ENCODE assay signal across 16 cellular contexts in the genomic region with DNA sequence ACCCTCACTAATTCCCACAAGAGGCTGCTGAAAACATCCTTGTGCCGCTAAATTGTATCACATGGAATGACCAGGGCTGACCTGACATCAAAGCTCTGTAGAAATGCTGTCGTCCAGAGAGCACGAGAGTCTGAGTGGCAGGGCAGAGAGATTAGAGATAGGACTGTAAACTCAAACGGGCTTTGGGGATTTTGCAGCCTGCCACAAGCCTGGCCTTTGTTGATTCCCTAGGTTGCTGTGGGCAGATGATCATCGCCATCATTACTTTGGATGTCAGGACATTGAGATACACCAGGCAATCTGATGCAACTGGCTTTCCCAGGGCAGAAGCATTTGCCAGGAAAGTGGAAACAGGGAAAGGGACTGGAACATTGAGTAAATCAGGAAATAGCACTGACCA.
DNase-seq lines count a peak whose midpoint lies in the region; ATAC-seq and TF ChIP-seq lines count a peak whose summit lies in the region.
"Had no signal": no experiment of that assay in that cellular context is flagged by ENCODE, and none has a peak within 500 bp of the region (broad histone marks: within the 10 kb centered on the region; RNA-seq: fewer than 3 reads in every experiment).

No MANE protein-coding gene starts in this region.

- peaks cover 52% of the 10 kb centered on the region for H3K27me3 ChIP-seq in cardiac muscle cell
- H3K27me3 ChIP-seq in right atrium auricular region: no peaks in the 10 kb centered on the region
- H3K27me3 ChIP-seq in stomach: no peaks in the 10 kb centered on the region
- H3K27me3 ChIP-seq: uterus had no signal

- H3K36me3 Mint-ChIP-seq in activated T-helper 17 cell treated with anti-CD3 and anti-CD28 coated beads, Interleukin-2, amount 50 U/mL, for 72 hours (ENCODE audit: low read depth): peaks cover 66% of the 10 kb centered on the region
- H3K36me3 Mint-ChIP-seq: brain had no signal

- peaks cover 61% of the 10 kb centered on the region for H3K4me1 Mint-ChIP-seq in activated T-helper 17 cell treated with anti-CD3 and anti-CD28 coated beads, Interleukin-2, amount 50 U/mL, for 72 hours
- H3K4me1 Mint-ChIP-seq: brain had no signal

- H3K9me3 Mint-ChIP-seq in activated T-helper 17 cell treated with anti-CD3 and anti-CD28 coated beads, Interleukin-2, amount 50 U/mL, for 72 hours: peaks cover 7% of the 10 kb centered on the region
- H3K9me3 Mint-ChIP-seq: brain had no signal

- TF ChIP-seq EP300 in stomach (IDR thresholded peaks at IDR 0.05): no peak

- no peak for ATAC-seq in activated T-helper 17 cell treated with anti-CD3 and anti-CD28 coated beads, Interleukin-2, amount 50 U/mL, for 72 hours (replicated peaks)

- peak overlapping the region; percentile 85 for H3K27ac Mint-ChIP-seq in activated T-helper 17 cell treated with anti-CD3 and anti-CD28 coated beads, Interleukin-2, amount 50 U/mL, for 72 hours
- H3K27ac Mint-ChIP-seq: brain had no signal

- H3K4me1 ChIP-seq in cardiac muscle cell (ENCODE audit: low read depth) (peaks cover 24% of the 10 kb centered on the region), right atrium auricular region (peaks cover 0 to 57% of the 10 kb centered on the region in 2 donors), stomach (peaks cover 15 to 55% (median 28%) of the 10 kb centered on the region in 4 donors)
- H3K4me1 ChIP-seq: uterus had no signal

- H3K9me3 ChIP-seq in cardiac muscle cell (ENCODE audit: low read depth) (no peaks in the 10 kb centered on the region), right atrium auricular region (no peaks in the 10 kb centered on the region), stomach (no peaks in the 10 kb centered on the region)
- H3K9me3 ChIP-seq: uterus had no signal

- no peaks in the 10 kb centered on the region for H3K27me3 Mint-ChIP-seq in activated T-helper 17 cell treated with anti-CD3 and anti-CD28 coated beads, Interleukin-2, amount 50 U/mL, for 72 hours

- no peak overlapping the region for H3K4me3 Mint-ChIP-seq in activated T-helper 17 cell treated with anti-CD3 and anti-CD28 coated beads, Interleukin-2, amount 50 U/mL, for 72 hours
- H3K4me3 Mint-ChIP-seq: brain had no signal

- DNase-seq in cardiac muscle cell (ENCODE audit: low read depth in 1 of 2, low spot score in 1 of 2): peak; percentile 57 to 93
- no peak for DNase-seq in right atrium auricular region (ENCODE audit: low spot score)
- DNase-seq in islet precursor cell: peak; percentile 83
- no peak for DNase-seq in stomach
- no peak for DNase-seq in NCI-H2081 (lab: John Stamatoyannopoulos, UW)
- DNase-seq in DMS 273 treated with DMSO at 0.1 percent for 48 hours (lab: John Stamatoyannopoulos, UW): no peak
- no peak for DNase-seq in NCI-H526 (lab: John Stamatoyannopoulos, UW)
- DNase-seq: activated T-cell treated with anti-CD3 and anti-CD28 coated beads, Interleukin-2, amount 50 U/mL, for 1 hour; MM.1S; NCI-H2107; NK-92 treated with Interleukin-12 subunit alpha and Interleukin-12 subunit beta, amount 100 ng/mL, for 24 hours; stimulated activated CD4-positive, alpha-beta T cell treated with anti-CD3 and anti-CD28 coated beads, Interleukin-2, amount 100 ng/mL, for 24 hours; uterus had no signal

- TF ChIP-seq CTCF in cardiac muscle cell (IDR thresholded peaks at IDR 0.05; ENCODE audit: low read depth, low read length) (no peak), right atrium auricular region (IDR thresholded peaks at IDR 0.05) (no peak), stomach (IDR thresholded peaks at IDR 0.05) (no peak)

- H3K4me3 ChIP-seq in cardiac muscle cell: no peak overlapping the region
- H3K4me3 ChIP-seq in right atrium auricular region: no peak overlapping the region
- H3K4me3 ChIP-seq in stomach: no peak overlapping the region
- H3K4me3 ChIP-seq: uterus had no signal

- TF ChIP-seq POLR2A in stomach (IDR thresholded peaks at IDR 0.05): no peak

- WGBS in stomach, 5 donors: 58 to 79% (median 66%) methylated on average over 5 of the region's 5 CpGs

- H3K27ac ChIP-seq in cardiac muscle cell (peak overlapping the region; percentile 5), right atrium auricular region (peak overlapping the region in 1 of 2 donors; percentile 38), stomach (peak overlapping the region in 3 of 5 donors; percentile 4 to 39 (median 31))
- H3K27ac ChIP-seq: VCaP had no signal

- intact Hi-C loops in stomach (cut with DNase I; ENCODE audit: low total_unique reads): no loop called here

- H3K36me3 ChIP-seq in cardiac muscle cell (no peaks in the 10 kb centered on the region), right atrium auricular region (peaks cover 18% of the 10 kb centered on the region), stomach (peaks cover 10 to 42% (median 34%) of the 10 kb centered on the region in 4 donors)
- H3K36me3 ChIP-seq: uterus had no signal

Comparison
In these comparisons a context has a peak if more than half of its experiments do, and no peak if none do; other contexts are left out.
1. DNase-seq: peak in cardiac muscle cell (2 of 2) and islet precursor cell (single experiment); none in right atrium auricular region (single experiment), stomach (single experiment), NCI-H2081 (0 of 2), DMS 273 treated with DMSO at 0.1 percent for 48 hours (single experiment) and NCI-H526 (0 of 2).